ENCODE assay signal across 35 cellular contexts in the genomic region with DNA sequence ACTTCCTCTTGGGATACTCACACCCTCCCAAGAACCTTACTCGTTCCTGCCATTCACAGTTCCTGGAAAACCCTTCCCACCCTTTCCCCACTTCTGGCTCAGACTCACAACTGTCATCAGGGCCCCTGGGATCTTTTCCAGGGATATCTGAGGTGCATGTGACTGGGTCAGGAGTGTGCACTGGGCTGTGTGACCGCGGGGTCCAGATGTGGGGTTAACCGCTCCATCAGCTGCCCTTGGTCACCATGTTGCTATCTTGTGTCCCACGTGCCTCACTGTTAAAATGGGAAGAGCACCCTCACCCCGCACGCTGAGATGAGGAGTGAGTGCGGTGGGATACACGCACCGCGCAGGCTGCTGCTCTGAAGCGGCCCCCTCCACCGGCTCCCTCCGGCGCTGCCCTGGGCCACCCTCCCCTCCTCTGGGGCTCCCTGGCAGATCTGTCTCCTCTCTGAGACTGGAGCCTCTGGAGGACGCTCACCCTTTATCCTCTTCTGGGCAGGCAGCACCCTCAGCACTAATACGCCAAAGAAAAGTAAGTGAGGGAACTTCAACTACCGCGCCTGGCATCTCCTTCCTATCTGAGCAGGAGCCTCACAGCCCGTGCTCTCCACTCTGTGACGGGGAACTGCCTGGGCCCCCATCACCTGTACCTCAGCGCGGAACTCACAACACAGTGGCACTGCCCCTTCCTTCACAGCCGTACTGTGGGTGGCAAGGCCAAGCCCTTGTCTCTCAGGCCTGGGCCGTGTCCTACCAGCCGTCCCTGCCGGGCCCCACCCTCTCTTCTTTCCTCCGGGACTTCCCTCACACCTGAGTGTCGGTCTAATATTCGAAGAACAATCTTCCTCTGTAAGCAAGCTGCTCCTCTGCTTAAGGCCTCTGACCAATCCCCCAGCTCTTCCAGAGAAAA. TPM values are rescaled to one million over a fixed set of nuclear protein-coding genes. Genes with fewer than 3 reads are reported as not detected.
A peak's percentile ranks its signal among the peaks of the same experiment; 100 is the strongest.
DNase-seq lines count a peak whose midpoint lies in the region; ATAC-seq, FAIRE-seq and TF ChIP-seq lines count a peak whose summit lies in the region.
"Had no signal": no experiment of that assay in that cellular context is flagged by ENCODE, and none has a peak within 500 bp of the region (broad histone marks: within the 10 kb centered on the region; RNA-seq: fewer than 3 reads in every experiment).

No MANE protein-coding gene starts in this region.

- peak; percentile 32 for ATAC-seq in activated naive CD8-positive, alpha-beta T cell treated with anti-CD3 and anti-CD28 coated beads, Interleukin-2, amount 50 U/mL, for 24 hours
- ATAC-seq in Right ventricle myocardium inferior, result peak; percentile 30
- ATAC-seq: activated T-helper 17 cell treated with anti-CD3 and anti-CD28 coated beads, Interleukin-2, amount 50 U/mL, for 72 hours; K562; lower lobe of right lung had no signal

- peak overlapping the region; percentile 83 for H3K27ac ChIP-seq in layer of hippocampus (ENCODE audit: low read depth, low read length)
- H3K27ac ChIP-seq in testis, result no peak overlapping the region
- H3K27ac ChIP-seq: 22Rv1; BLaER1 treated with 17β-estradiol and CSF1 and Interleukin-3, amounts not matched to agents 10 nM and 100 nM; breast epithelium; epithelial cell of prostate; lower lobe of right lung; stomach; WERI-Rb-1 had no signal

- no peaks in the 10 kb centered on the region for H3K9me3 Mint-ChIP-seq in activated naive CD8-positive, alpha-beta T cell treated with anti-CD3 and anti-CD28 coated beads, Interleukin-2, amount 50 U/mL, for 24 hours
- H3K9me3 Mint-ChIP-seq in activated naive CD8-positive, alpha-beta T cell treated with anti-CD3 and anti-CD28 coated beads for 36 hours, result no peaks in the 10 kb centered on the region
- H3K9me3 Mint-ChIP-seq: activated naive CD4-positive, alpha-beta T cell treated with anti-CD3 and anti-CD28 coated beads, Interleukin-2, amount 10 ng/mL, durations not matched to agents 7 days and 5 days; activated T-helper 17 cell treated with anti-CD3 and anti-CD28 coated beads, Interleukin-2, amount 50 U/mL, for 72 hours; nephron had no signal

- no peaks in the 10 kb centered on the region for H3K27me3 Mint-ChIP-seq in activated naive CD8-positive, alpha-beta T cell treated with anti-CD3 and anti-CD28 coated beads, Interleukin-2, amount 50 U/mL, for 24 hours
- no peaks in the 10 kb centered on the region for H3K27me3 Mint-ChIP-seq in activated naive CD8-positive, alpha-beta T cell treated with anti-CD3 and anti-CD28 coated beads for 36 hours
- H3K27me3 Mint-ChIP-seq: activated naive CD4-positive, alpha-beta T cell treated with anti-CD3 and anti-CD28 coated beads, Interleukin-2, amount 10 ng/mL, durations not matched to agents 7 days and 5 days; activated T-helper 17 cell treated with anti-CD3 and anti-CD28 coated beads, Interleukin-2, amount 50 U/mL, for 72 hours had no signal

- H3K4me3 Mint-ChIP-seq in activated naive CD8-positive, alpha-beta T cell treated with anti-CD3 and anti-CD28 coated beads, Interleukin-2, amount 50 U/mL, for 24 hours, result no peak overlapping the region
- H3K4me3 Mint-ChIP-seq in activated naive CD8-positive, alpha-beta T cell treated with anti-CD3 and anti-CD28 coated beads for 36 hours, result no peak overlapping the region
- H3K4me3 Mint-ChIP-seq: activated naive CD4-positive, alpha-beta T cell treated with anti-CD3 and anti-CD28 coated beads, Interleukin-2, amount 10 ng/mL, durations not matched to agents 7 days and 5 days; activated T-helper 17 cell treated with anti-CD3 and anti-CD28 coated beads, Interleukin-2, amount 50 U/mL, for 72 hours; nephron had no signal

- no peak for TF ChIP-seq POLR2A in testis (IDR thresholded peaks at IDR 0.05)

- peak; percentile 27 for FAIRE-seq in urothelium cell line (lab: Jason Lieb, UNC)
- FAIRE-seq: colon, G401.6, K562, small intestine had no signal

- no peaks in the 10 kb centered on the region for H3K36me3 ChIP-seq in testis (ENCODE audit: low read depth, missing control alignments)
- H3K36me3 ChIP-seq: BLaER1 treated with 17β-estradiol and CSF1 and Interleukin-3, amounts not matched to agents 10 nM and 100 nM; breast epithelium; lower lobe of right lung; stomach; tibial nerve had no signal

- H3K27me3 ChIP-seq in layer of hippocampus (ENCODE audit: control insufficient read depth, insufficient read depth, low read length) (no peaks in the 10 kb centered on the region), testis (no peaks in the 10 kb centered on the region)
- H3K27me3 ChIP-seq: BLaER1 treated with 17β-estradiol and CSF1 and Interleukin-3, amounts not matched to agents 10 nM and 100 nM; breast epithelium; stomach; tibial nerve had no signal

- DNase-seq in activated naive CD8-positive, alpha-beta T cell treated with anti-CD3 and anti-CD28 coated beads, Interleukin-2, amount 50 U/mL, for 24 hours, result no peak
- no peak for DNase-seq in activated naive CD8-positive, alpha-beta T cell treated with anti-CD3 and anti-CD28 coated beads for 36 hours
- DNase-seq in Right ventricle myocardium inferior (ENCODE audit: missing footprints) (no peak), urothelium cell line (ENCODE audit: low spot score) (no peak), testis (no peak), HPDE6-E6E7 (ENCODE audit: extremely low spot score) (no peak), NOMO-1 treated with dmso at 0.1 percent for 144 hours (lab: John Stamatoyannopoulos, UW; ENCODE audit: unreplicated experiment) (no peak)
- DNase-seq: activated CD4-positive, alpha-beta T cell treated with anti-CD3 and anti-CD28 coated beads for 48 hours; activated naive CD4-positive, alpha-beta T cell treated with anti-CD3 and anti-CD28 coated beads, Interleukin-2, amount 10 ng/mL, durations not matched to agents 7 days and 5 days; amniotic stem cell; COR-L47; effector CD8-positive, alpha-beta T cell; glutamatergic neuron; lower lobe of right lung; NCI-H1092; NCI-H1694; NCI-H748 treated with DMSO at 0.1 percent for 48 hours; retina; small intestine; stimulated activated CD4-positive, alpha-beta T cell treated with anti-CD3 and anti-CD28 coated beads, Interleukin-1b, Interleukin-23, amount 100 ng/mL, for 48 hours; stomach; T1000; WERI-Rb-1 had no signal

- no peaks in the 10 kb centered on the region for H3K9me3 ChIP-seq in testis
- H3K9me3 ChIP-seq: BLaER1 treated with 17β-estradiol and CSF1 and Interleukin-3, amounts not matched to agents 10 nM and 100 nM; breast epithelium; lower lobe of right lung; stomach; tibial nerve had no signal

- WGBS in testis, 2 donors, result 90 to 92% methylated on average over 20 to 30 of the region's 30 CpGs

- H3K27ac Mint-ChIP-seq in activated naive CD8-positive, alpha-beta T cell treated with anti-CD3 and anti-CD28 coated beads, Interleukin-2, amount 50 U/mL, for 24 hours, result no peak overlapping the region
- no peak overlapping the region for H3K27ac Mint-ChIP-seq in activated naive CD8-positive, alpha-beta T cell treated with anti-CD3 and anti-CD28 coated beads for 36 hours
- H3K27ac Mint-ChIP-seq: activated naive CD4-positive, alpha-beta T cell treated with anti-CD3 and anti-CD28 coated beads, Interleukin-2, amount 10 ng/mL, durations not matched to agents 7 days and 5 days; activated T-helper 17 cell treated with anti-CD3 and anti-CD28 coated beads, Interleukin-2, amount 50 U/mL, for 72 hours; nephron had no signal

- intact Hi-C loops in Right ventricle myocardium inferior (cut with DNase I) (loop anchor here (5.0 kb wide), 1 partner anchor 54 kb away; no protein-coding TSS in a partner anchor), testis (cut with DNase I; ENCODE audit: low total_unique reads) (no loop called here)

- H3K4me1 Mint-ChIP-seq in activated naive CD8-positive, alpha-beta T cell treated with anti-CD3 and anti-CD28 coated beads, Interleukin-2, amount 50 U/mL, for 24 hours, result no peaks in the 10 kb centered on the region
- H3K4me1 Mint-ChIP-seq in activated naive CD8-positive, alpha-beta T cell treated with anti-CD3 and anti-CD28 coated beads for 36 hours, result no peaks in the 10 kb centered on the region
- H3K4me1 Mint-ChIP-seq: activated naive CD4-positive, alpha-beta T cell treated with anti-CD3 and anti-CD28 coated beads, Interleukin-2, amount 10 ng/mL, durations not matched to agents 7 days and 5 days; activated T-helper 17 cell treated with anti-CD3 and anti-CD28 coated beads, Interleukin-2, amount 50 U/mL, for 72 hours; nephron had no signal

- H3K4me3 ChIP-seq in testis, result no peak overlapping the region
- H3K4me3 ChIP-seq: BLaER1 treated with 17β-estradiol and CSF1 and Interleukin-3, amounts not matched to agents 10 nM and 100 nM; breast epithelium; K562; lower lobe of right lung; stomach; tibial nerve had no signal

- no peaks in the 10 kb centered on the region for H3K4me1 ChIP-seq in testis
- H3K4me1 ChIP-seq: BLaER1 treated with 17β-estradiol and CSF1 and Interleukin-3, amounts not matched to agents 10 nM and 100 nM; breast epithelium; lower lobe of right lung had no signal

- TF ChIP-seq CTCF in testis (IDR thresholded peaks at IDR 0.05), result no peak

- no peaks in the 10 kb centered on the region for H3K36me3 Mint-ChIP-seq in activated naive CD8-positive, alpha-beta T cell treated with anti-CD3 and anti-CD28 coated beads, Interleukin-2, amount 50 U/mL, for 24 hours (ENCODE audit: low read depth)
- H3K36me3 Mint-ChIP-seq in activated naive CD8-positive, alpha-beta T cell treated with anti-CD3 and anti-CD28 coated beads for 36 hours, result no peaks in the 10 kb centered on the region
- H3K36me3 Mint-ChIP-seq: activated naive CD4-positive, alpha-beta T cell treated with anti-CD3 and anti-CD28 coated beads, Interleukin-2, amount 10 ng/mL, durations not matched to agents 7 days and 5 days had no signal

RNA-seq across cellular contexts. Expression of gene COBL, which starts 15.6 kb away (rescaled TPM):
- total RNA-seq in activated naive CD8-positive, alpha-beta T cell treated with anti-CD3 and anti-CD28 coated beads for 36 hours, result not detected
- total RNA-seq in Right ventricle myocardium inferior, result 88.3 TPM
- 10 to 100 TPM; 12.3 to 14.8 TPM for total RNA-seq in testis
- 9.2 TPM for polyA plus RNA-seq in testis (ENCODE audit: insufficient read depth, low read depth, low replicate concordance)
- total RNA-seq: activated T-helper 17 cell treated with anti-CD3 and anti-CD28 coated beads, Interleukin-2, amount 50 U/mL, for 72 hours; RPMI7951 had no signal

Comparison
In these comparisons a context has a peak if more than half of its experiments do, and no peak if none do; other contexts are left out.
1. RNA of gene COBL, which starts 15.6 kb away (total RNA-seq): 88.3 TPM in Right ventricle myocardium inferior (single experiment) and 12.3 to 14.8 TPM in testis; not detected in activated naive CD8-positive, alpha-beta T cell treated with anti-CD3 and anti-CD28 coated beads for 36 hours; every median in the first group is over 10 times any median in the second.